Comparison of ENCODE assay signal across 19 cellular contexts in genomic region chr9:3912817-3913216, GRCh38.
DNase-seq lines count a peak whose midpoint lies in the region; ATAC-seq and TF ChIP-seq lines count a peak whose summit lies in the region.
"Had no signal": no experiment of that assay in that cellular context is flagged by ENCODE, and none has a peak within 500 bp of the region (broad histone marks: within the 10 kb centered on the region; RNA-seq: fewer than 3 reads in every experiment).

No MANE protein-coding gene starts in this region.

- no peak overlapping the region for H2AFZ ChIP-seq in ACC112 (ENCODE audit: low read length, unreplicated experiment)

- H3K9me3 ChIP-seq in upper lobe of left lung: no peaks in the 10 kb centered on the region
- H3K9me3 ChIP-seq: Caco-2 had no signal

- DNase-seq in HFFc6: peak; percentile 4
- DNase-seq in cardiac fibroblast (ENCODE audit: low read depth in 2 of 2): peak; percentile 32 to 53
- no peak for DNase-seq in germinal center (ENCODE audit: low spot score)
- DNase-seq in upper lobe of left lung: no peak
- no peak for DNase-seq in Right ventricle myocardium superior
- DNase-seq: activated CD4-positive, alpha-beta T cell treated with anti-CD3 and anti-CD28 coated beads for 48 hours; Caco-2; effector memory CD8-positive, alpha-beta T cell; foreskin keratinocyte; natural killer cell; NCI-H1105; SHP77 treated with DMSO at 0.1 percent for 48 hours; T-helper 9 cell had no signal

- H3K27me3 Mint-ChIP-seq in HFFc6 (ENCODE audit: insufficient read depth): no peaks in the 10 kb centered on the region
- no peaks in the 10 kb centered on the region for H3K27me3 Mint-ChIP-seq in nephron (ENCODE audit: low read depth)

- H3K4me3 ChIP-seq in ACC112 (ENCODE audit: low read depth, low read length) (no peak overlapping the region), cardiac fibroblast (replicated peaks in 1 of 2; ENCODE audit: low read depth in 2 of 2, low read length in 2 of 2) (no peak overlapping the region), upper lobe of left lung (no peak overlapping the region)

- ATAC-seq in upper lobe of left lung (ENCODE audit: low FRiP score in 2 of 2) (no peak), Right ventricle myocardium superior (ENCODE audit: poor library complexity) (no peak), GM21529 (IDR thresholded peaks at IDR 0.05; ENCODE audit: unreplicated experiment) (no peak)
- ATAC-seq: activated naive CD4-positive, alpha-beta T cell treated with anti-CD3 and anti-CD28 coated beads, Interleukin-2, amount 50 U/mL, for 72 hours; effector memory CD8-positive, alpha-beta T cell; foreskin keratinocyte; natural killer cell; stimulated activated memory B cell treated with anti-CD40 and anti-IgM and Interleukin-4, amounts not matched to agents 10 μg/mL and 1 μg/mL and 100 μg/mL, for 72 hours had no signal

- WGBS in upper lobe of left lung, 2 donors: 93 to 94% methylated on average over 2 of the region's 2 CpGs

- H3K4me1 ChIP-seq in ACC112 (ENCODE audit: control insufficient read depth, insufficient read depth, low read length, unreplicated experiment) (peaks cover 29% of the 10 kb centered on the region), upper lobe of left lung (no peaks in the 10 kb centered on the region)
- H3K4me1 ChIP-seq: foreskin keratinocyte had no signal

- no peak for TF ChIP-seq POLR2A in upper lobe of left lung (IDR thresholded peaks at IDR 0.05)

- H3K27me3 ChIP-seq in ACC112 (ENCODE audit: insufficient read depth, low read length) (no peaks in the 10 kb centered on the region), upper lobe of left lung (no peaks in the 10 kb centered on the region)
- H3K27me3 ChIP-seq: foreskin keratinocyte had no signal

- H3K4me1 Mint-ChIP-seq in HFFc6 (ENCODE audit: low read depth) (peaks cover 28% of the 10 kb centered on the region), nephron (peaks cover 8% of the 10 kb centered on the region)
- H3K4me1 Mint-ChIP-seq: IgD-negative memory B cell; natural killer cell; stimulated activated memory B cell treated with anti-CD40 and anti-IgM and Interleukin-4, amounts not matched to agents 10 μg/mL and 1 μg/mL and 100 μg/mL, for 72 hours had no signal

- H3K79me2 ChIP-seq in ACC112 (ENCODE audit: control insufficient read depth, insufficient read depth, low read length, unreplicated experiment): no peaks in the 10 kb centered on the region

- H3K36me3 Mint-ChIP-seq in HFFc6 (ENCODE audit: low read depth) (peaks cover 19% of the 10 kb centered on the region), nephron (ENCODE audit: low read depth) (no peaks in the 10 kb centered on the region)
- H3K36me3 Mint-ChIP-seq: activated naive CD4-positive, alpha-beta T cell treated with anti-CD3 and anti-CD28 coated beads, Interleukin-2, amount 50 U/mL, for 72 hours; natural killer cell; stimulated activated memory B cell treated with anti-CD40 and anti-IgM and Interleukin-4, amounts not matched to agents 10 μg/mL and 1 μg/mL and 100 μg/mL, for 72 hours had no signal

- H3K4me3 Mint-ChIP-seq in HFFc6: no peak overlapping the region
- no peak overlapping the region for H3K4me3 Mint-ChIP-seq in nephron
- H3K4me3 Mint-ChIP-seq: effector memory CD8-positive, alpha-beta T cell; IgD-negative memory B cell; natural killer cell; stimulated activated memory B cell treated with anti-CD40 and anti-IgM and Interleukin-4, amounts not matched to agents 10 μg/mL and 1 μg/mL and 100 μg/mL, for 72 hours had no signal

- H3K27ac Mint-ChIP-seq in HFFc6: no peak overlapping the region
- H3K27ac Mint-ChIP-seq in nephron: peak overlapping the region; percentile 67 to 74 (median 68)
- H3K27ac Mint-ChIP-seq: activated naive CD4-positive, alpha-beta T cell treated with anti-CD3 and anti-CD28 coated beads, Interleukin-2, amount 50 U/mL, for 72 hours; effector memory CD8-positive, alpha-beta T cell; IgD-negative memory B cell; natural killer cell; stimulated activated memory B cell treated with anti-CD40 and anti-IgM and Interleukin-4, amounts not matched to agents 10 μg/mL and 1 μg/mL and 100 μg/mL, for 72 hours had no signal

- no peak for TF ChIP-seq CTCF in HFFc6 (IDR thresholded peaks at IDR 0.05)
- TF ChIP-seq CTCF in cardiac fibroblast (IDR thresholded peaks at IDR 0.05; ENCODE audit: low read depth, low read length): no peak
- no peak for TF ChIP-seq CTCF in nephron (IDR thresholded peaks at IDR 0.05; ENCODE audit: unreplicated experiment in 3 of 3)
- no peak for TF ChIP-seq CTCF in upper lobe of left lung (IDR thresholded peaks at IDR 0.05)

- peak overlapping the region; percentile 34 for H3K27ac ChIP-seq in ACC112 (ENCODE audit: low read depth, low read length)
- H3K27ac ChIP-seq in upper lobe of left lung: no peak overlapping the region
- H3K27ac ChIP-seq: foreskin keratinocyte had no signal

- no peak for TF ChIP-seq EP300 in upper lobe of left lung (IDR thresholded peaks at IDR 0.05)

- no peaks in the 10 kb centered on the region for H3K36me3 ChIP-seq in ACC112 (ENCODE audit: insufficient read depth, low read length)
- H3K36me3 ChIP-seq in upper lobe of left lung: no peaks in the 10 kb centered on the region

- intact Hi-C loops in Right ventricle myocardium superior (cut with DNase I): no loop called here

- H3K9me3 Mint-ChIP-seq in HFFc6: no peaks in the 10 kb centered on the region
- no peaks in the 10 kb centered on the region for H3K9me3 Mint-ChIP-seq in nephron
- H3K9me3 Mint-ChIP-seq: activated naive CD4-positive, alpha-beta T cell treated with anti-CD3 and anti-CD28 coated beads, Interleukin-2, amount 50 U/mL, for 72 hours; effector memory CD8-positive, alpha-beta T cell; IgD-negative memory B cell; stimulated activated memory B cell treated with anti-CD40 and anti-IgM and Interleukin-4, amounts not matched to agents 10 μg/mL and 1 μg/mL and 100 μg/mL, for 72 hours had no signal

Comparison
In these comparisons a context has a peak if more than half of its experiments do, and no peak if none do; other contexts are left out.
1. DNase-seq: peak in HFFc6 (single experiment) and cardiac fibroblast (2 of 2); none in germinal center (single experiment), upper lobe of left lung (0 of 2) and Right ventricle myocardium superior (single experiment).